In the genomic region with DNA sequence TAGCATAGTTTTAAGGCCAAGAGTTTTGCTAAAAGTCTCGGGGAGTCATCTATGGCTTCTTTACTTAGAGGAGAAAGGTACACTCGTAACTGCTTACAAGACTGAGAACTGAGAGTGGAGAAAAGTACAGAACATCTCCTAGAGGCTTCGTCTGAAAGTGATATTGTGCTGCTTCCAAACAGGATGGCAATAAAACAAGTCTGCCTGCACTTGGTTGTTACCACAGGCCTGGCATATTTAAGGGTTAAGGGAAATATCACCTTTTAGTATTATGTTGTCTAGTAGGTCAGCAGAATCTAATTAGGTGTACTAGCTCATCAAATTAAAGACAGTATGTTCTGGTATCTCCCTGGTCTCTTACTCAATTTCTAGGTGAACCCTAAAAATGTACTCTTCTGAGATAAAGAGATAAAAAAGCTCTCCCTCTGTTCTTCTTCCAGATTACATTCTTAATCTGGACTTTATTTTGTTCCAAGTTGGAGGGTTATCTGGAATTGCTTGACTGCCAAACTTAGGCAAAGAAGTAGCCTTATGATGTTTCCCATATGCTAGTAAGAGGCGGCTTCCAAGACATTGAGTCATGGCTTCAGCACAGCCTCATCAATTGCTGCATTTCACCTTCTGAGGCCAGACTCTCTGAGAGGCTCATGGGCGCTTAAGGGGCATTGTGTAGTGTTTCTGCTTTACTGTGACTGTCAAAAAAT, we compare ENCODE assay signal across 16 cellular contexts.
DNase-seq lines count a peak whose midpoint lies in the region; ATAC-seq and TF ChIP-seq lines count a peak whose summit lies in the region.
"Had no signal": no experiment of that assay in that cellular context is flagged by ENCODE, and none has a peak within 500 bp of the region (broad histone marks: within the 10 kb centered on the region; RNA-seq: fewer than 3 reads in every experiment).

No MANE protein-coding gene starts in this region.

- no peak overlapping the region for H3K4me3 ChIP-seq in choroid plexus epithelial cell (ENCODE audit: low read depth, low read length)
- H3K4me3 ChIP-seq: breast epithelium, esophagus squamous epithelium, lower lobe of right lung had no signal

- ATAC-seq in GM18867 (IDR thresholded peaks at IDR 0.05; ENCODE audit: unreplicated experiment) = no peak
- ATAC-seq: HCT116; natural killer cell treated with Interleukin-12 subunit alpha and Interleukin-12 subunit beta and Interleukin-15 and Interleukin-18, amount 100 ng/mL, for 72 hours had no signal

- DNase-seq in AG08396 (ENCODE audit: low spot score) (peak; percentile 27), HT1080 (ENCODE audit: low read depth) (peak; percentile 31), choroid plexus epithelial cell (ENCODE audit: low read depth) (peak; percentile 12), kidney tubule cell (ENCODE audit: low spot score) (peak; percentile 23), NCI-H1105 (lab: John Stamatoyannopoulos, UW) (no peak), A172 (ENCODE audit: low spot score) (no peak), NCI-H128 (lab: John Stamatoyannopoulos, UW; ENCODE audit: unreplicated experiment) (no peak)
- DNase-seq: activated CD4-positive, alpha-beta T cell treated with anti-CD3 and anti-CD28 coated beads for 4 hours; activated naive CD4-positive, alpha-beta T cell treated with anti-CD3 and anti-CD28 coated beads for 36 hours; esophagus squamous epithelium; lower lobe of right lung; NCI-H774 had no signal

- no peak for TF ChIP-seq CTCF in choroid plexus epithelial cell (conservative IDR thresholded peaks at IDR 0.05; ENCODE audit: low read depth, low read length)

Comparison
In these comparisons a context has a peak if more than half of its experiments do, and no peak if none do; other contexts are left out.
1. DNase-seq: peak in AG08396 (single experiment), HT1080 (single experiment), choroid plexus epithelial cell (single experiment) and kidney tubule cell (single experiment); none in NCI-H1105 (single experiment), A172 (single experiment) and NCI-H128 (single experiment).